In genomic region chr12:55973598-55974307, GRCh38 we compare ENCODE assay signal across 8 cellular contexts. TPM values are rescaled to one million over a fixed set of nuclear protein-coding genes. Genes with fewer than 3 reads are reported as not detected.
DNase-seq lines count a peak whose midpoint lies in the region; ATAC-seq and TF ChIP-seq lines count a peak whose summit lies in the region.

Gene RAB5B (plus strand): TSS chr12:55974078. CDS start chr12:55986961, 12,883 bp downstream.

- no peaks in the 10 kb centered on the region for H3K27me3 Mint-ChIP-seq in natural killer cell treated with Interleukin-12 subunit alpha and Interleukin-12 subunit beta and Interleukin-15 and Interleukin-18, amount 100 ng/mL, for 72 hours

- H3K27me3 ChIP-seq in HAP-1 (ENCODE audit: low read depth) (no peaks in the 10 kb centered on the region), MG63 (no peaks in the 10 kb centered on the region)

- DNase-seq in G401 (ENCODE audit: low spot score): peak; percentile 100
- DNase-seq in HAP-1 (ENCODE audit: low spot score in 2 of 2): peak; percentile 99 to 100
- peak; percentile 100 for DNase-seq in MG63
- DNase-seq in SHP77 (lab: John Stamatoyannopoulos, UW): peak; percentile 99 to 100
- peak; percentile 98 for DNase-seq in activated effector memory CD4-positive, alpha-beta T cell treated with Interleukin-2 at 50 U/mL for 16 hours
- peak; percentile 100 for DNase-seq in fibroblast of the aortic adventitia (ENCODE audit: low read depth)
- peak; percentile 100 for DNase-seq in natural killer cell treated with Interleukin-12 subunit alpha and Interleukin-12 subunit beta and Interleukin-15 and Interleukin-18, amount 100 ng/mL, for 72 hours (ENCODE audit: low spot score)
- peak; percentile 96 for DNase-seq in stimulated activated naive CD8-positive, alpha-beta T cell treated with anti-CD3 and anti-CD28 coated beads, Interleukin-15, Interleukin-2, amounts not matched to agents 100 U/mL and 50 U/mL, for 24 hours

- H3K27ac Mint-ChIP-seq in natural killer cell treated with Interleukin-12 subunit alpha and Interleukin-12 subunit beta and Interleukin-15 and Interleukin-18, amount 100 ng/mL, for 72 hours: no peak within 1 kb of the TSS

- H3K9me3 Mint-ChIP-seq in natural killer cell treated with Interleukin-12 subunit alpha and Interleukin-12 subunit beta and Interleukin-15 and Interleukin-18, amount 100 ng/mL, for 72 hours: no peaks in the 10 kb centered on the region

- in situ Hi-C loops in G401 (cut with HindIII; ENCODE audit: low sequenced_read_pairs) (no loop called here), HAP-1 (cut with MboI; ENCODE audit: low sequenced_read_pairs) (no loop called here)

- peak; percentile 46 for TF ChIP-seq CTCF in fibroblast of the aortic adventitia (IDR thresholded peaks at IDR 0.05; ENCODE audit: insufficient read depth, low read length)

- peaks cover 5% of the 10 kb centered on the region for H3K36me3 Mint-ChIP-seq in natural killer cell treated with Interleukin-12 subunit alpha and Interleukin-12 subunit beta and Interleukin-15 and Interleukin-18, amount 100 ng/mL, for 72 hours

- no peak within 1 kb of the TSS for H3K4me3 Mint-ChIP-seq in natural killer cell treated with Interleukin-12 subunit alpha and Interleukin-12 subunit beta and Interleukin-15 and Interleukin-18, amount 100 ng/mL, for 72 hours

- H3K4me3 ChIP-seq in HAP-1 (peak within 1 kb of the TSS; percentile 78), MG63 (peak within 1 kb of the TSS; percentile 94), fibroblast of the aortic adventitia (ENCODE audit: low read depth, low read length) (peak within 1 kb of the TSS; percentile 92)

- peak; percentile 95 to 96 for ATAC-seq in natural killer cell treated with Interleukin-12 subunit alpha and Interleukin-12 subunit beta and Interleukin-15 and Interleukin-18, amount 100 ng/mL, for 72 hours
- ATAC-seq in stimulated activated naive CD8-positive, alpha-beta T cell treated with anti-CD3 and anti-CD28 coated beads, Interleukin-15, Interleukin-2, amounts not matched to agents 100 U/mL and 50 U/mL, for 24 hours: peak; percentile 95

- H3K4me1 ChIP-seq in HAP-1: peaks cover 10% of the 10 kb centered on the region

- peaks cover 12 to 16% of the 10 kb centered on the region in 2 donors for H3K4me1 Mint-ChIP-seq in natural killer cell treated with Interleukin-12 subunit alpha and Interleukin-12 subunit beta and Interleukin-15 and Interleukin-18, amount 100 ng/mL, for 72 hours (ENCODE audit: low read depth in 2 of 2)

- H3K36me3 ChIP-seq in HAP-1 (replicated peaks): peaks cover 24% of the 10 kb centered on the region
- H3K36me3 ChIP-seq in MG63: peaks cover 34% of the 10 kb centered on the region

- H3K9me3 ChIP-seq in HAP-1: no peaks in the 10 kb centered on the region
- H3K9me3 ChIP-seq in MG63: no peaks in the 10 kb centered on the region

RNA-seq across cellular contexts. Expression of gene RAB5B, which starts in this region (rescaled TPM):
- total RNA-seq in G401 (2014; rRNA removed; shearing (Covaris generic)): 16.9 and 22.1 TPM in 2 replicates
- total RNA-seq in MG63 (2014; rRNA removed; shearing (Covaris generic); ENCODE audit: low replicate concordance): 16.5 and 18.6 TPM in 2 replicates
- total RNA-seq in fibroblast of the aortic adventitia (ENCODE audit: low replicate concordance): 47.8 and 75.2 TPM in 2 replicates
- 10 to 100 TPM; 39.2 to 68.1 TPM for total RNA-seq in natural killer cell treated with Interleukin-12 subunit alpha and Interleukin-12 subunit beta and Interleukin-15 and Interleukin-18, amount 100 ng/mL, for 72 hours

Comparison
In these comparisons a context has a peak if more than half of its experiments do, and no peak if none do; other contexts are left out.
1. Peak in every context shown above with its lines: DNase-seq, ATAC-seq and H3K4me3 ChIP-seq.